In the genomic region with DNA sequence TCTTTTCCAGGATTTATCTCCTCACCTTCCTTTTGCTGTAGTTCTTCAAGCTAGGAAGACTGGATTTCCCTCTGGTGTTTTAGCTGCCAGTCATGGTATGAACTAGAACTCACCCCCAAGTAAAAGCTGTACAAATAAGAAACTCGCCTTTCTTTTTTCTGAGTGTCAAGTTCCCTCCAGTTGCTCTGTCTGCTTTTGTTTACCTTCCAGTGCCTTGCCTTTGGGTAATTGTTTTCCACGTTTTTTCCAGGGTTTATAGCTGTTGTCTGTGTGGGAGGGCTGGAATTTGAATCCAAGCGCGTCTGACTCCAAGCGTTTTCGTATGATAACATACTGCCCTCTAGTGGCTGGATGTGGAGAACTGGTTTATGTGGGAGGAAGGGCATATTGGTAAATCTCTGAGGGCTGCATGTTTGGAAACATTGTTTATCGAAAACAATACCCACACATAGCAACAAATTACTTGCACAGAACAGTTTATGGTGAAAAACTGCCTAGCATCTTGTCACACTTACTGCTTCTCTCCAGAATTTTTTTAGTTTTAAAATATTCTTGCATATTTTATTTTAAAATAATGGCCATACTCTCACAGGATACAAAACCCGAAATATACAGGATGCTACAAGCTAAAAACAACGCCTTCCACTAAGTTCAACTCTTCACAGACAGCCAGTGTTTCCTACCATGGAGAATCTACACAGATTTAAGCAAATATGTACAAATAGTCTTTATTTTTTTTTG, we compare ENCODE assay signal across 8 cellular contexts. TPM values are rescaled to one million over a fixed set of nuclear protein-coding genes. Genes with fewer than 3 reads are reported as not detected.
DNase-seq lines count a peak whose midpoint lies in the region; ATAC-seq and TF ChIP-seq lines count a peak whose summit lies in the region.

No MANE protein-coding gene starts in this region.

- peak overlapping the region in 1 of 4 donors; percentile 2 for H3K27ac ChIP-seq in Peyer's patch
- no peak overlapping the region for H3K27ac ChIP-seq in foreskin keratinocyte

- peak; percentile 85 to 98 (median 97) for TF ChIP-seq CTCF in Peyer's patch (IDR thresholded peaks at IDR 0.05)
- peak; percentile 94 for TF ChIP-seq CTCF in foreskin keratinocyte (conservative IDR thresholded peaks at IDR 0.05)

- H3K4me3 ChIP-seq in Peyer's patch = no peak overlapping the region

- ATAC-seq in foreskin keratinocyte (peak; percentile 62), GM21528 (IDR thresholded peaks at IDR 0.05; ENCODE audit: low FRiP score, unreplicated experiment) (no peak), HG03354 (IDR thresholded peaks at IDR 0.05; ENCODE audit: poor library complexity, severe bottlenecking, unreplicated experiment) (no peak)

- no peaks in the 10 kb centered on the region for H3K9me3 ChIP-seq in Peyer's patch

- H3K27me3 ChIP-seq in Peyer's patch = no peaks in the 10 kb centered on the region
- no peaks in the 10 kb centered on the region for H3K27me3 ChIP-seq in foreskin keratinocyte

- peaks cover 0 to 12% (median 0%) of the 10 kb centered on the region in 3 donors for H3K36me3 ChIP-seq in Peyer's patch

- H3K4me1 ChIP-seq in Peyer's patch (peaks cover 0 to 24% (median 1%) of the 10 kb centered on the region in 4 donors), foreskin keratinocyte (no peaks in the 10 kb centered on the region)

- DNase-seq in ELF-1 (ENCODE audit: low read depth, low spot score) (peak; percentile 90), LHCN-M2 (ENCODE audit: low read depth) (peak; percentile 93), Peyer's patch (peak in 2 of 3 donors; percentile 83 to 89), foreskin keratinocyte (peak; percentile 42 to 69), non-pigmented ciliary epithelial cell (ENCODE audit: low read depth) (peak; percentile 76)
- peak; percentile 58 for DNase-seq in activated naive CD4-positive, alpha-beta T cell treated with Interleukin-2 at 50 U/mL for 16 hours

- TF ChIP-seq POLR2A in Peyer's patch (IDR thresholded peaks at IDR 0.05) = no peak

RNA-seq across cellular contexts. Expression of gene RCN3, which starts 19.2 kb away (rescaled TPM):
- 234 and 287 TPM in 2 replicates for total RNA-seq in LHCN-M2 (2014; rRNA removed)
- polyA plus RNA-seq in LHCN-M2 (2012) = 200 TPM
- 100 to 1,000 TPM in 3 of 4 donors, 10 to 100 TPM in 1; 78.6 to 199 (median 151) TPM for total RNA-seq in Peyer's patch
- 0.71 and 0.92 TPM in 2 replicates for total RNA-seq in foreskin keratinocyte
- polyA plus RNA-seq in foreskin keratinocyte = 1.6 TPM in 2 replicates

RNA-seq across cellular contexts. Expression of gene NOSIP, which starts 33.4 kb away (rescaled TPM):
- total RNA-seq in LHCN-M2 (2014; rRNA removed) (75.2 and 76.8 TPM in 2 replicates), Peyer's patch (10 to 100 TPM; 73.4 to 86.7 (median 80.9) TPM), foreskin keratinocyte (66.3 and 69.4 TPM in 2 replicates)
- 116 TPM for polyA plus RNA-seq in LHCN-M2 (2012)
- polyA plus RNA-seq in foreskin keratinocyte = 83.5 and 92.3 TPM in 2 replicates

RNA-seq across cellular contexts. Expression of gene PRRG2, which starts 34.1 kb away (rescaled TPM):
- total RNA-seq in LHCN-M2 (2014; rRNA removed) (0.29 and 0.38 TPM in 2 replicates), Peyer's patch (10 to 100 TPM in 3 of 4 donors, 1 to 10 TPM in 1; 1.7 to 20.8 (median 13.1) TPM), foreskin keratinocyte (5.9 and 6.6 TPM in 2 replicates)
- 0.11 TPM for polyA plus RNA-seq in LHCN-M2 (2012)
- polyA plus RNA-seq in foreskin keratinocyte = 9.3 and 9.5 TPM in 2 replicates

RNA-seq across cellular contexts. Expression of gene FCGRT, which starts 34.5 kb away (rescaled TPM):
- 95.6 and 96.2 TPM in 2 replicates for total RNA-seq in LHCN-M2 (2014; rRNA removed)
- 112 TPM for polyA plus RNA-seq in LHCN-M2 (2012)
- total RNA-seq in Peyer's patch = 100 to 1,000 TPM; 239 to 985 (median 837) TPM
- total RNA-seq in foreskin keratinocyte = 22.2 and 23.5 TPM in 2 replicates
- 23.7 and 25.6 TPM in 2 replicates for polyA plus RNA-seq in foreskin keratinocyte

RNA-seq across cellular contexts. Expression of gene PRR12, which starts 44.0 kb away (rescaled TPM):
- total RNA-seq in LHCN-M2 (2014; rRNA removed) (3.8 and 5.5 TPM in 2 replicates), Peyer's patch (10 to 100 TPM; 13.5 to 39.6 (median 28.1) TPM), foreskin keratinocyte (5.7 TPM in 2 replicates)
- polyA plus RNA-seq in LHCN-M2 (2012) = 9.0 TPM
- polyA plus RNA-seq in foreskin keratinocyte = 5.9 and 6.5 TPM in 2 replicates

Comparison
In these comparisons a context has a peak if more than half of its experiments do, and no peak if none do; other contexts are left out.
1. RNA of gene RCN3, which starts 19.2 kb away (total RNA-seq): 234 to 287 TPM in LHCN-M2 and 78.6 to 199 TPM in Peyer's patch; 0.71 to 0.92 TPM in foreskin keratinocyte; every median in the first group is over 10 times any median in the second.
2. Peak in every context shown above with its lines, with median percentiles within 50 percentile points of each other: DNase-seq.